In the genomic region with DNA sequence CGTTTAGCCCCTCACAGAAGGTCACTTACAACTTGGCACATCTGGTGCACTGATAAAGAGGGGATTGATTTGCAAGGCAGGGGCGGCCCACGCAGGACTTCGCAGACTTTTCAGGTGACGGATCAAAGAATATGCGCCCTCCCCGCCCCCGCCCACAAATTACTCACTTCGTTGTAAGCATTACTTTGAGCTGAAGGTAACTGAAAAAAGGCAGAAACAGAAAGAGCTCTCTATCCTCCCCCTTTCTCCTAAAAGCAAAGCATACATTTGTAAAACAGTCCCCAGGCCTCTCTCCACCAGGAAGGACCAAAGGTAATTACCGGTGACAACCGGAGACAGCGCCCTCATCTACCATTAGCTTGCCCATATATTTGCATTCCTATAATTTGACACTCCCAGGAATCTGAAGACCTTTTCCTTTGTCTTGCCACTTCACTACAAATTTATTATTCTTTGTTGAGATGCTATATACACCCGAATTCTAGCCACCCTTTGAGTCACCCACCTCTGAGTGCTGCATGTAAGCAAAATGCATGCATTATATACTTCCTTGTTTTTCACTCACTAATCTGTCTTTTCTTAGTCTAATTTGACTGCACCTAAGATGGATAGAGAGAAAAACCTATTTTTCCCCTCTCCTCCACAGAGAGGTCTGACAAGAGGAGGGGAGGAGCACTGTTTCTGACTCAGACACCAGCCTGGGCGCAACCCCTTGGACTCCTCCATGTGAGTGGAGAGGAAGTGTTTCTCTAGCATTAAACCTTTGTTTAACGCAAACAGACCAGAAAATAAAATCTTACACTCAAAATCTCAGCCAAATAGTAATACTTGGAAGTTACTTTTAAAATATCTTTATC, we compare ENCODE assay signal across 14 cellular contexts.
A peak's percentile ranks its signal among the peaks of the same experiment; 100 is the strongest.
DNase-seq lines count a peak whose midpoint lies in the region; ATAC-seq, FAIRE-seq and TF ChIP-seq lines count a peak whose summit lies in the region.
"Had no signal": no experiment of that assay in that cellular context is flagged by ENCODE, and none has a peak within 500 bp of the region (broad histone marks: within the 10 kb centered on the region; RNA-seq: fewer than 3 reads in every experiment).

No MANE protein-coding gene starts in this region.

- H3K36me3 Mint-ChIP-seq in T-cell (no peaks in the 10 kb centered on the region), mesothelial cell of epicardium (no peaks in the 10 kb centered on the region)
- H3K36me3 Mint-ChIP-seq in activated T-cell treated with anti-CD3 and anti-CD28 coated beads, Interleukin-2, amount 50 U/mL, for 72 hours (ENCODE audit: insufficient read depth in 2 of 2) = peaks cover 0 to 2% of the 10 kb centered on the region in 2 donors
- H3K36me3 Mint-ChIP-seq in stimulated activated memory B cell treated with anti-CD40 and anti-IgM and Interleukin-4, amounts not matched to agents 10 μg/mL and 1 μg/mL and 100 μg/mL, for 72 hours = no peaks in the 10 kb centered on the region

- H3K9me3 Mint-ChIP-seq in T-cell = no peaks in the 10 kb centered on the region
- H3K9me3 Mint-ChIP-seq in activated T-cell treated with anti-CD3 and anti-CD28 coated beads, Interleukin-2, amount 50 U/mL, for 72 hours = no peaks in the 10 kb centered on the region
- no peaks in the 10 kb centered on the region for H3K9me3 Mint-ChIP-seq in mesothelial cell of epicardium
- H3K9me3 Mint-ChIP-seq in stimulated activated memory B cell treated with anti-CD40 and anti-IgM and Interleukin-4, amounts not matched to agents 10 μg/mL and 1 μg/mL and 100 μg/mL, for 72 hours = no peaks in the 10 kb centered on the region

- no peak for TF ChIP-seq CTCF in mesothelial cell of epicardium (IDR thresholded peaks at IDR 0.05; ENCODE audit: unreplicated experiment)

- POLR2A ChIA-PET in T-cell (lab: Charles Lee) = no interaction called here

- H3K27ac Mint-ChIP-seq in T-cell (peak overlapping the region; percentile 19 to 68), mesothelial cell of epicardium (peak overlapping the region; percentile 98)
- H3K27ac Mint-ChIP-seq in activated T-cell treated with anti-CD3 and anti-CD28 coated beads, Interleukin-2, amount 50 U/mL, for 72 hours = peak overlapping the region; percentile 57
- no peak overlapping the region for H3K27ac Mint-ChIP-seq in stimulated activated memory B cell treated with anti-CD40 and anti-IgM and Interleukin-4, amounts not matched to agents 10 μg/mL and 1 μg/mL and 100 μg/mL, for 72 hours

- peak in 3 of 4 experiments; percentile 23 to 52 (median 48) for ATAC-seq in T-cell (replicated peaks in 1 of 4)
- peak; percentile 59 to 69 for ATAC-seq in activated T-cell treated with anti-CD3 and anti-CD28 coated beads, Interleukin-2, amount 50 U/mL, for 72 hours (replicated peaks in 1 of 2)
- no peak for ATAC-seq in HG02763 (IDR thresholded peaks at IDR 0.05; ENCODE audit: unreplicated experiment)
- ATAC-seq in stimulated activated memory B cell treated with anti-CD40 and anti-IgM and Interleukin-4, amounts not matched to agents 10 μg/mL and 1 μg/mL and 100 μg/mL, for 72 hours = no peak
- no peak for ATAC-seq in HG02973 (IDR thresholded peaks at IDR 0.05; ENCODE audit: unreplicated experiment)
- ATAC-seq: left lobe of liver had no signal

- peak overlapping the region in 1 of 3 donors; percentile 28 for H3K4me3 Mint-ChIP-seq in T-cell
- peak overlapping the region; percentile 4 to 78 for H3K4me3 Mint-ChIP-seq in activated T-cell treated with anti-CD3 and anti-CD28 coated beads, Interleukin-2, amount 50 U/mL, for 72 hours
- no peak overlapping the region for H3K4me3 Mint-ChIP-seq in mesothelial cell of epicardium
- no peak overlapping the region for H3K4me3 Mint-ChIP-seq in stimulated activated memory B cell treated with anti-CD40 and anti-IgM and Interleukin-4, amounts not matched to agents 10 μg/mL and 1 μg/mL and 100 μg/mL, for 72 hours

- DNase-seq in T-cell = peak in 4 of 34 experiments; percentile 3 to 16 (median 4)
- peak; percentile 33 to 58 for DNase-seq in activated T-cell treated with anti-CD3 and anti-CD28 coated beads, Interleukin-2, amount 50 U/mL, for 72 hours
- DNase-seq in mesothelial cell of epicardium (ENCODE audit: low spot score in 2 of 2, unreplicated experiment in 2 of 2) = no peak
- peak; percentile 20 to 32 for DNase-seq in stimulated activated CD8-positive, alpha-beta memory T cell treated with anti-CD3 and anti-CD28 coated beads, Interleukin-4, amount 100 ng/mL, for 4 hours (ENCODE audit: low read depth in 2 of 2, low spot score in 1 of 2)
- DNase-seq in frontal cortex (ENCODE audit: low spot score in 2 of 2) = no peak
- DNase-seq: NCI-H226, SJCRH30, transverse colon had no signal

- CTCF ChIA-PET in T-cell (lab: Charles Lee) = interaction anchor here (0.6 to 0.7 kb wide), 2 partner anchors 22 to 599 kb away, joined by 3 read pairs; no protein-coding TSS in a partner anchor

- FAIRE-seq in frontal cortex (lab: Jason Lieb, UNC) = no peak
- FAIRE-seq: endothelial cell of umbilical vein, G401.6 had no signal

- H3K27me3 Mint-ChIP-seq in T-cell (no peaks in the 10 kb centered on the region), mesothelial cell of epicardium (ENCODE audit: low read depth) (no peaks in the 10 kb centered on the region)
- H3K27me3 Mint-ChIP-seq in activated T-cell treated with anti-CD3 and anti-CD28 coated beads, Interleukin-2, amount 50 U/mL, for 72 hours (ENCODE audit: low read depth) = peaks cover 8% of the 10 kb centered on the region
- peaks cover 25% of the 10 kb centered on the region for H3K27me3 Mint-ChIP-seq in stimulated activated memory B cell treated with anti-CD40 and anti-IgM and Interleukin-4, amounts not matched to agents 10 μg/mL and 1 μg/mL and 100 μg/mL, for 72 hours

- H3K4me1 Mint-ChIP-seq in T-cell (peaks cover 22 to 24% (median 23%) of the 10 kb centered on the region in 3 donors), mesothelial cell of epicardium (peaks cover 30% of the 10 kb centered on the region)
- H3K4me1 Mint-ChIP-seq in activated T-cell treated with anti-CD3 and anti-CD28 coated beads, Interleukin-2, amount 50 U/mL, for 72 hours (ENCODE audit: low read depth) = peaks cover 36% of the 10 kb centered on the region
- no peaks in the 10 kb centered on the region for H3K4me1 Mint-ChIP-seq in stimulated activated memory B cell treated with anti-CD40 and anti-IgM and Interleukin-4, amounts not matched to agents 10 μg/mL and 1 μg/mL and 100 μg/mL, for 72 hours

Comparison
In these comparisons a context has a peak if more than half of its experiments do, and no peak if none do; other contexts are left out.
1. ATAC-seq: peak in T-cell (3 of 4) and activated T-cell treated with anti-CD3 and anti-CD28 coated beads, Interleukin-2, amount 50 U/mL, for 72 hours (2 of 2); none in HG02763 (single experiment), stimulated activated memory B cell treated with anti-CD40 and anti-IgM and Interleukin-4, amounts not matched to agents 10 μg/mL and 1 μg/mL and 100 μg/mL, for 72 hours (single experiment) and HG02973 (single experiment).
2. DNase-seq: peak in activated T-cell treated with anti-CD3 and anti-CD28 coated beads, Interleukin-2, amount 50 U/mL, for 72 hours (2 of 2) and stimulated activated CD8-positive, alpha-beta memory T cell treated with anti-CD3 and anti-CD28 coated beads, Interleukin-4, amount 100 ng/mL, for 4 hours (2 of 2); none in mesothelial cell of epicardium (0 of 2) and frontal cortex (0 of 2).
3. H3K4me3 Mint-ChIP-seq: peak in activated T-cell treated with anti-CD3 and anti-CD28 coated beads, Interleukin-2, amount 50 U/mL, for 72 hours (2 of 2); none in mesothelial cell of epicardium (single experiment) and stimulated activated memory B cell treated with anti-CD40 and anti-IgM and Interleukin-4, amounts not matched to agents 10 μg/mL and 1 μg/mL and 100 μg/mL, for 72 hours (single experiment).